8 cellular contexts compared by ENCODE assay signal in genomic region chr17:75764417-75764710, GRCh38. TPM values are rescaled to one million over a fixed set of nuclear protein-coding genes. Genes with fewer than 3 reads are reported as not detected.
A peak's percentile ranks its signal among the peaks of the same experiment; 100 is the strongest.
DNase-seq lines count a peak whose midpoint lies in the region; ATAC-seq, FAIRE-seq and TF ChIP-seq lines count a peak whose summit lies in the region.

No MANE protein-coding gene starts in this region.

- peaks cover 13% of the 10 kb centered on the region for H3K4me1 ChIP-seq in CD8-positive, alpha-beta memory T cell (ENCODE audit: insufficient read depth, low read length)
- H3K4me1 ChIP-seq in OCI-LY7 (ENCODE audit: insufficient read depth, low read length, poor library complexity, severe bottlenecking) (peaks cover 18% of the 10 kb centered on the region), endothelial cell of umbilical vein (ENCODE audit: control insufficient read depth, extremely low read depth, insufficient read depth, low read length) (peaks cover 11% of the 10 kb centered on the region), ovary (ENCODE audit: insufficient read depth) (peaks cover 11% of the 10 kb centered on the region)

- ATAC-seq in GM21447 (IDR thresholded peaks at IDR 0.05; ENCODE audit: unreplicated experiment) (no peak), HG02759 (IDR thresholded peaks at IDR 0.05; ENCODE audit: unreplicated experiment) (no peak)

- TF ChIP-seq CTCF in OCI-LY7 (conservative IDR thresholded peaks at IDR 0.05; ENCODE audit: low read length), result peak; percentile 89; the same call in 1 of the 2 replicates
- TF ChIP-seq CTCF in endothelial cell of umbilical vein (IDR thresholded peaks at IDR 0.05; ENCODE audit: extremely low read depth in 1 of 2, insufficient read depth in 1 of 2, low read depth in 1 of 2, low read length in 2 of 2), result peak in 1 of 2 donors; percentile 55
- TF ChIP-seq CTCF in ovary (IDR thresholded peaks at IDR 0.05), result no peak

- H3K4me3 Mint-ChIP-seq in CD8-positive, alpha-beta memory T cell, result peak overlapping the region; percentile 65 to 90 (median 74)

- dilution Hi-C loops in endothelial cell of umbilical vein (cut with MboI; ENCODE audit: extremely low pct_ligation_motif_present, low sequenced_read_pairs), result no loop called here

- CTCF ChIA-PET in CD8-positive, alpha-beta memory T cell (lab: Charles Lee), result interaction anchor here (0.8 to 5.6 kb wide), 20 partner anchors 9 to 441 kb away, joined by 3 to 63 read pairs (median 9); partner anchors contain the start of genes MRPL38, SMIM5, TRIM47 and UNK
- CTCF ChIA-PET in OCI-LY7 (lab: Charles Lee; ENCODE audit: unreplicated experiment), result interaction anchor here (0.6 to 3.1 kb wide), 5 partner anchors 9 to 335 kb away, joined by 3 to 15 read pairs (median 4); partner anchors contain the start of gene UNK
- CTCF ChIA-PET in endothelial cell of umbilical vein (lab: Charles Lee), result interaction anchor here (0.6 to 4.8 kb wide), 22 partner anchors 9 to 132 kb away, joined by 3 to 27 read pairs (median 6); partner anchors contain the start of genes TRIM47 and TRIM65

- no peaks in the 10 kb centered on the region for H3K36me3 ChIP-seq in CD8-positive, alpha-beta memory T cell (ENCODE audit: insufficient read depth, low read length)
- H3K36me3 ChIP-seq in OCI-LY7 (ENCODE audit: insufficient read depth, low read length), result 0 out of 2 replicates have a peak, but pooled peaks cover 4% of the 10 kb centered on the region
- no peaks in the 10 kb centered on the region for H3K36me3 ChIP-seq in endothelial cell of umbilical vein (ENCODE audit: control insufficient read depth in 2 of 2, extremely low read depth in 1 of 2, insufficient read depth in 2 of 2, low read length in 2 of 2)
- no peaks in the 10 kb centered on the region for H3K36me3 ChIP-seq in ovary

- peaks cover 0 to 6% (median under 1%) of the 10 kb centered on the region in 3 donors for H3K36me3 Mint-ChIP-seq in CD8-positive, alpha-beta memory T cell

- H3K4me2 ChIP-seq in OCI-LY7 (ENCODE audit: low read length), result peak overlapping the region; percentile 91
- H3K4me2 ChIP-seq in endothelial cell of umbilical vein (ENCODE audit: insufficient read depth, low read length), result peak overlapping the region; percentile 77

- H3K9me3 Mint-ChIP-seq in CD8-positive, alpha-beta memory T cell, result no peaks in the 10 kb centered on the region

- no peak for DNase-seq in CD8-positive, alpha-beta memory T cell
- no peak for DNase-seq in OCI-LY7 (ENCODE audit: low spot score)
- no peak for DNase-seq in endothelial cell of umbilical vein (ENCODE audit: low read depth, low spot score)
- DNase-seq in ovary, result no peak
- DNase-seq in NCI-H2171 treated with DMSO at 0.1 percent for 48 hours (lab: John Stamatoyannopoulos, UW), result no peak
- DNase-seq in COLO829 (ENCODE audit: low spot score), result no peak

- H3K27ac Mint-ChIP-seq in CD8-positive, alpha-beta memory T cell, result peak overlapping the region in 7 of 8 donors; percentile 45 to 79 (median 63)

- H2AFZ ChIP-seq in OCI-LY7 (ENCODE audit: low read length), result peak overlapping the region; percentile 81
- peak overlapping the region; percentile 94 for H2AFZ ChIP-seq in endothelial cell of umbilical vein (ENCODE audit: low read depth, low read length)

- H3K9ac ChIP-seq in endothelial cell of umbilical vein (replicated peaks; ENCODE audit: extremely low read depth, insufficient read depth, low read length), result peak overlapping the region; percentile 69

- no peaks in the 10 kb centered on the region for H3K27me3 Mint-ChIP-seq in CD8-positive, alpha-beta memory T cell

- no peak for FAIRE-seq in endothelial cell of umbilical vein (lab: Jason Lieb, UNC)

- BruUV-seq in OCI-LY7 (replicated peaks; lab: Mats Ljungman, UMichigan), result no TSS peak
- BruUV-seq in endothelial cell of umbilical vein (replicated peaks; lab: Mats Ljungman, UMichigan), result no TSS peak

- H3K4me3 ChIP-seq in CD8-positive, alpha-beta memory T cell (ENCODE audit: low read length), result peak overlapping the region; percentile 64
- peak overlapping the region; percentile 75 for H3K4me3 ChIP-seq in OCI-LY7 (ENCODE audit: low read depth, low read length, poor library complexity, severe bottlenecking)
- peak overlapping the region; percentile 44 to 62 (median 53) for H3K4me3 ChIP-seq in endothelial cell of umbilical vein (replicated peaks in 1 of 3; ENCODE audit: insufficient read depth in 1 of 3, low read depth in 1 of 3, low read length in 3 of 3)
- H3K4me3 ChIP-seq in ovary, result peak overlapping the region; percentile 61

- H4K20me1 ChIP-seq in OCI-LY7 (ENCODE audit: insufficient read depth, low read length) (no peaks in the 10 kb centered on the region), endothelial cell of umbilical vein (replicated peaks; ENCODE audit: control insufficient read depth, extremely low read depth, insufficient read depth, low read length) (no peaks in the 10 kb centered on the region)

- TF ChIP-seq POLR2A in endothelial cell of umbilical vein (IDR thresholded peaks at IDR 0.05; ENCODE audit: low read depth, low read length), result no peak
- TF ChIP-seq POLR2A in ovary (IDR thresholded peaks at IDR 0.05), result no peak

- no peaks in the 10 kb centered on the region for H3K9me2 ChIP-seq in OCI-LY7 (ENCODE audit: insufficient read depth, low read length)

- no peak for TF ChIP-seq EP300 in ovary (IDR thresholded peaks at IDR 0.05)

- peaks cover 9 to 27% (median 12%) of the 10 kb centered on the region in 3 donors for H3K4me1 Mint-ChIP-seq in CD8-positive, alpha-beta memory T cell

- POLR2A ChIA-PET in CD8-positive, alpha-beta memory T cell (lab: Charles Lee), result interaction anchor here (0.6 to 3.6 kb wide), 9 partner anchors 9 to 140 kb away, joined by 4 to 79 read pairs (median 9); partner anchors contain the start of genes MRPL38, TRIM65, UNK and WBP2
- POLR2A ChIA-PET in OCI-LY7 (lab: Charles Lee), result interaction anchor here (0.6 to 3.0 kb wide), 10 partner anchors 10 to 139 kb away, joined by 3 to 11 read pairs (median 6); partner anchors contain the start of genes UNK and WBP2
- POLR2A ChIA-PET in endothelial cell of umbilical vein (lab: Charles Lee), result interaction anchor here (1.4 to 3.0 kb wide), 3 partner anchors 11 to 65 kb away, joined by 4 to 24 read pairs (median 19); a partner anchor contains a TSS

- 3 to 11% (median 6%) methylated on average over 7 to 14 of the region's 14 CpGs for WGBS in ovary, 3 donors

- intact Hi-C loops in OCI-LY7 (cut with micrococcal nuclease; ENCODE audit: unreplicated experiment), result loop anchor here (1.0 kb wide), 2 partner anchors 63 to 84 kb away; no protein-coding TSS in a partner anchor
- intact Hi-C loops in endothelial cell of umbilical vein (cut with micrococcal nuclease), result loop anchor here (1.0 kb wide), 1 partner anchor 63 kb away; no protein-coding TSS in a partner anchor
- intact Hi-C loops in ovary (cut with DNase I), result no loop called here

- no peaks in the 10 kb centered on the region for H3K9me3 ChIP-seq in CD8-positive, alpha-beta memory T cell (ENCODE audit: low read length)
- no peaks in the 10 kb centered on the region for H3K9me3 ChIP-seq in OCI-LY7 (ENCODE audit: low read length)
- no peaks in the 10 kb centered on the region for H3K9me3 ChIP-seq in endothelial cell of umbilical vein (replicated peaks; ENCODE audit: control insufficient read depth, insufficient read depth, low read length)
- no peaks in the 10 kb centered on the region for H3K9me3 ChIP-seq in ovary

- H3K27ac ChIP-seq in CD8-positive, alpha-beta memory T cell (ENCODE audit: low read depth, low read length), result peak overlapping the region; percentile 61
- H3K27ac ChIP-seq in OCI-LY7 (ENCODE audit: low read depth, low read length, poor library complexity, severe bottlenecking), result peak overlapping the region; percentile 22
- H3K27ac ChIP-seq in endothelial cell of umbilical vein (ENCODE audit: insufficient read depth, low read depth, low read length), result no peak overlapping the region
- peak overlapping the region; percentile 1 to 78 for H3K27ac ChIP-seq in ovary

- no peaks in the 10 kb centered on the region for H3K9me1 ChIP-seq in endothelial cell of umbilical vein (replicated peaks; ENCODE audit: control insufficient read depth, extremely low read depth, insufficient read depth, low read length)

- H3K79me2 ChIP-seq in OCI-LY7 (ENCODE audit: insufficient read depth, low read depth, low read length), result no peaks in the 10 kb centered on the region
- H3K79me2 ChIP-seq in endothelial cell of umbilical vein (ENCODE audit: control insufficient read depth, insufficient read depth, low read length), result no peaks in the 10 kb centered on the region

- no peaks in the 10 kb centered on the region for H3K27me3 ChIP-seq in CD8-positive, alpha-beta memory T cell (ENCODE audit: insufficient read depth, low read length, poor library complexity, severe bottlenecking)
- H3K27me3 ChIP-seq in endothelial cell of umbilical vein (ENCODE audit: control insufficient read depth in 2 of 2, insufficient read depth in 2 of 2, low read length in 2 of 2) (no peaks in the 10 kb centered on the region), ovary (no peaks in the 10 kb centered on the region)

RNA-seq across cellular contexts. Expression of gene GALK1, which starts 0.6 kb away (rescaled TPM):
- total RNA-seq in CD8-positive, alpha-beta memory T cell, result 10 to 100 TPM; 33.2 to 39.7 TPM
- 19.7 TPM for polyA plus RNA-seq in CD8-positive, alpha-beta memory T cell
- 88.2 and 99.4 TPM in 2 replicates for total RNA-seq in OCI-LY7 (2014; rRNA removed; shearing (Covaris generic))
- total RNA-seq in OCI-LY7 (2022) (74.8 and 76.5 TPM in 2 replicates), endothelial cell of umbilical vein (45.8 and 47.0 TPM in 2 replicates), ovary (10 to 100 TPM; 17.5 to 35.1 (median 27.6) TPM)
- polyA plus RNA-seq in endothelial cell of umbilical vein (63.7 and 90.1 TPM in 2 replicates), ovary (10 to 100 TPM in 1 of 2 donors, under 1 TPM in 1; 0.33 to 22.6 TPM)
- 28.3 and 34.9 TPM in 2 replicates for polyA plus RNA-seq in endothelial cell of umbilical vein (2011; cell fraction: cytosol; rRNA removed)
- 29.7 and 38.8 TPM in 2 replicates for polyA plus RNA-seq in endothelial cell of umbilical vein (2011; cell fraction: nucleus; rRNA removed)
- 30.9 and 56.4 TPM in 2 replicates for polyA plus RNA-seq in endothelial cell of umbilical vein (2012)
- 14.1 and 22.7 TPM in 2 replicates for polyA minus RNA-seq in endothelial cell of umbilical vein
- 30.7 TPM for polyA minus RNA-seq in endothelial cell of umbilical vein (2011; cell fraction: cytosol; rRNA and poly(A)+ RNA removed)
- polyA minus RNA-seq in endothelial cell of umbilical vein (2011; cell fraction: nucleus; rRNA and poly(A)+ RNA removed), result 6.7 and 12.7 TPM in 2 replicates

RNA-seq across cellular contexts. Expression of gene UNK, which starts 20.2 kb away (rescaled TPM):
- total RNA-seq in CD8-positive, alpha-beta memory T cell, result 10 to 100 TPM; 24.4 to 29.3 TPM
- 32.8 TPM for polyA plus RNA-seq in CD8-positive, alpha-beta memory T cell
- total RNA-seq in OCI-LY7 (2014; rRNA removed; shearing (Covaris generic)), result 41.5 and 44.0 TPM in 2 replicates
- total RNA-seq in OCI-LY7 (2022), result 67.6 and 77.3 TPM in 2 replicates
- 23.2 and 25.9 TPM in 2 replicates for total RNA-seq in endothelial cell of umbilical vein
- polyA plus RNA-seq in endothelial cell of umbilical vein, result 16.0 and 18.0 TPM in 2 replicates
- polyA plus RNA-seq in endothelial cell of umbilical vein (2011; cell fraction: cytosol; rRNA removed), result 11.7 and 12.6 TPM in 2 replicates
- 36.1 and 39.0 TPM in 2 replicates for polyA plus RNA-seq in endothelial cell of umbilical vein (2011; cell fraction: nucleus; rRNA removed)
- polyA plus RNA-seq in endothelial cell of umbilical vein (2012), result 12.7 and 14.2 TPM in 2 replicates
- 29.5 and 43.8 TPM in 2 replicates for polyA minus RNA-seq in endothelial cell of umbilical vein
- polyA minus RNA-seq in endothelial cell of umbilical vein (2011; cell fraction: cytosol; rRNA and poly(A)+ RNA removed), result 8.2 TPM
- 62.6 and 83.0 TPM in 2 replicates for polyA minus RNA-seq in endothelial cell of umbilical vein (2011; cell fraction: nucleus; rRNA and poly(A)+ RNA removed)
- total RNA-seq in ovary, result 10 to 100 TPM; 27.5 to 58.1 (median 40.8) TPM
- polyA plus RNA-seq in ovary, result 10 to 100 TPM; 12.7 to 34.9 TPM

RNA-seq across cellular contexts. Expression of gene ITGB4, which starts 43.1 kb away (rescaled TPM):
- total RNA-seq in CD8-positive, alpha-beta memory T cell, result 1 to 10 TPM; 1.8 to 2.1 TPM
- 1.5 TPM for polyA plus RNA-seq in CD8-positive, alpha-beta memory T cell
- 0.66 and 2.0 TPM in 2 replicates for total RNA-seq in OCI-LY7 (2014; rRNA removed; shearing (Covaris generic))
- total RNA-seq in OCI-LY7 (2022) (1.9 and 3.9 TPM in 2 replicates), endothelial cell of umbilical vein (4.1 and 4.2 TPM in 2 replicates), ovary (10 to 100 TPM in 5 of 7 donors, 1 to 10 TPM in 2; 6.3 to 55.6 (median 22.5) TPM)
- polyA plus RNA-seq in endothelial cell of umbilical vein (6.5 and 6.7 TPM in 2 replicates), ovary (1 to 10 TPM; 3.3 to 6.0 TPM)
- 1.7 and 3.7 TPM in 2 replicates for polyA plus RNA-seq in endothelial cell of umbilical vein (2011; cell fraction: cytosol; rRNA removed)
- 4.0 TPM in 2 replicates for polyA plus RNA-seq in endothelial cell of umbilical vein (2011; cell fraction: nucleus; rRNA removed)
- polyA plus RNA-seq in endothelial cell of umbilical vein (2012), result 1.6 and 9.5 TPM in 2 replicates
- polyA minus RNA-seq in endothelial cell of umbilical vein, result 2.7 and 6.3 TPM in 2 replicates
- polyA minus RNA-seq in endothelial cell of umbilical vein (2011; cell fraction: cytosol; rRNA and poly(A)+ RNA removed), result 22.3 TPM
- 3.8 and 4.4 TPM in 2 replicates for polyA minus RNA-seq in endothelial cell of umbilical vein (2011; cell fraction: nucleus; rRNA and poly(A)+ RNA removed)

Comparison
In these comparisons a context has a peak if more than half of its experiments do, and no peak if none do; other contexts are left out.
1. intact Hi-C loops: an anchor here in OCI-LY7 (1.0 kb wide) and endothelial cell of umbilical vein (1.0 kb wide); none called in ovary.